ENCODE assay signal across 24 cellular contexts in genomic region chr5:14284366-14285148, GRCh38.
DNase-seq lines count a peak whose midpoint lies in the region; ATAC-seq and TF ChIP-seq lines count a peak whose summit lies in the region.
"Had no signal": no experiment of that assay in that cellular context is flagged by ENCODE, and none has a peak within 500 bp of the region (broad histone marks: within the 10 kb centered on the region; RNA-seq: fewer than 3 reads in every experiment).

No MANE protein-coding gene starts in this region.

- ATAC-seq in GM23338: peak; percentile 56
- no peak for ATAC-seq in PC-3
- ATAC-seq: body of pancreas, esophagus mucosa, left cardiac atrium had no signal

- H3K4me3 ChIP-seq in GM23338: no peak overlapping the region
- no peak overlapping the region for H3K4me3 ChIP-seq in endodermal cell (ENCODE audit: low read length)
- no peak overlapping the region for H3K4me3 ChIP-seq in PC-3 (ENCODE audit: low read length)
- H3K4me3 ChIP-seq in thyroid gland (replicated peaks in 1 of 3): no peak overlapping the region
- H3K4me3 ChIP-seq: body of pancreas, Peyer's patch, stomach, tibial nerve had no signal

- CTCF ChIA-PET in PC-3 (lab: Charles Lee): no interaction called here

- POLR2A ChIA-PET in PC-3 (lab: Charles Lee; ENCODE audit: unreplicated experiment): no interaction called here

- no peaks in the 10 kb centered on the region for H3F3A ChIP-seq in GM23338 (replicated peaks; ENCODE audit: low read depth)
- no peaks in the 10 kb centered on the region for H3F3A ChIP-seq in PC-3 (ENCODE audit: low read length, unreplicated experiment)

- H2AFZ ChIP-seq in GM23338 (no peak overlapping the region), PC-3 (ENCODE audit: low read length) (no peak overlapping the region)

- H3K9me2 ChIP-seq in GM23338 (ENCODE audit: insufficient read depth): no peaks in the 10 kb centered on the region
- no peaks in the 10 kb centered on the region for H3K9me2 ChIP-seq in PC-3 (replicated peaks; ENCODE audit: low read length)

- no peak for TF ChIP-seq POLR2A in thyroid gland (IDR thresholded peaks at IDR 0.05)

- H3K4me1 ChIP-seq in GM23338 (ENCODE audit: insufficient read depth) (peaks cover 10% of the 10 kb centered on the region; the same call in 1 of the 2 replicates), endodermal cell (ENCODE audit: control insufficient read depth, insufficient read depth, low read length) (no peaks in the 10 kb centered on the region), PC-3 (ENCODE audit: insufficient read depth, low read length) (no peaks in the 10 kb centered on the region), thyroid gland (no peaks in the 10 kb centered on the region)
- H3K4me1 ChIP-seq: body of pancreas had no signal

- H3K27me3 ChIP-seq in GM23338 (ENCODE audit: insufficient read depth) (no peaks in the 10 kb centered on the region), endodermal cell (ENCODE audit: control insufficient read depth, insufficient read depth, low read length, poor library complexity, severe bottlenecking) (no peaks in the 10 kb centered on the region), PC-3 (ENCODE audit: low read length) (no peaks in the 10 kb centered on the region), thyroid gland (no peaks in the 10 kb centered on the region)
- H3K27me3 ChIP-seq: body of pancreas, Peyer's patch, stomach, tibial nerve had no signal

- H3K36me3 Mint-ChIP-seq in GM23338 (ENCODE audit: low read depth): peaks cover 25% of the 10 kb centered on the region; the same call in 2 of the 3 replicates
- H3K36me3 Mint-ChIP-seq in endodermal cell (ENCODE audit: low read depth): peaks cover 34% of the 10 kb centered on the region
- peaks cover 25% of the 10 kb centered on the region for H3K36me3 Mint-ChIP-seq in osteocyte (ENCODE audit: unreplicated experiment)

- TF ChIP-seq CTCF in GM23338 (conservative IDR thresholded peaks at IDR 0.05; ENCODE audit: low read depth in 2 of 2) (no peak), endodermal cell (conservative IDR thresholded peaks at IDR 0.05) (no peak), osteocyte (IDR thresholded peaks at IDR 0.05) (no peak), PC-3 (conservative IDR thresholded peaks at IDR 0.05; ENCODE audit: low read depth, low read length) (no peak), thyroid gland (IDR thresholded peaks at IDR 0.05) (no peak)

- no peaks in the 10 kb centered on the region for H3K9me3 Mint-ChIP-seq in GM23338
- no peaks in the 10 kb centered on the region for H3K9me3 Mint-ChIP-seq in endodermal cell
- H3K9me3 Mint-ChIP-seq in osteocyte (ENCODE audit: unreplicated experiment): no peaks in the 10 kb centered on the region

- intact Hi-C loops in PC-3 (cut with micrococcal nuclease) (no loop called here), thyroid gland (cut with DNase I) (no loop called here)

- BruUV-seq in PC-3 (replicated peaks; lab: Mats Ljungman, UMichigan): no TSS peak

- H3K4me1 Mint-ChIP-seq in GM23338: peaks cover 19% of the 10 kb centered on the region
- peaks cover 25% of the 10 kb centered on the region for H3K4me1 Mint-ChIP-seq in endodermal cell
- peaks cover 33% of the 10 kb centered on the region for H3K4me1 Mint-ChIP-seq in osteocyte (ENCODE audit: unreplicated experiment)

- H3K27ac ChIP-seq in GM23338 (ENCODE audit: low read depth) (peak overlapping the region; percentile 5; the same call in 1 of the 2 replicates), endodermal cell (ENCODE audit: low read depth, low read length) (peak overlapping the region; percentile 29), PC-3 (ENCODE audit: low read length) (no peak overlapping the region), thyroid gland (no peak overlapping the region)
- H3K27ac ChIP-seq: body of pancreas, Peyer's patch, stomach, tibial nerve had no signal

- no peak overlapping the region for H3K4me2 ChIP-seq in GM23338
- H3K4me2 ChIP-seq in PC-3 (ENCODE audit: low read length): no peak overlapping the region

- DNase-seq in GM23338 (ENCODE audit: low spot score): no peak
- peak; percentile 70 for DNase-seq in NCI-H82 treated with DMSO at 0.1 percent for 48 hours (lab: John Stamatoyannopoulos, UW; ENCODE audit: unreplicated experiment)
- DNase-seq in endodermal cell: no peak
- DNase-seq in osteocyte (ENCODE audit: extremely low spot score, unreplicated experiment): no peak
- no peak for DNase-seq in NCI-H510A (lab: John Stamatoyannopoulos, UW)
- DNase-seq in PC-3: no peak
- no peak for DNase-seq in thyroid gland
- DNase-seq: ACHN; activated CD4-positive, alpha-beta T cell treated with anti-CD3 and anti-CD28 coated beads, Interleukin-2, amount 50 U/mL, for 4 hours; activated CD4-positive, CD25-positive, alpha-beta regulatory T cell; activated naive CD4-positive, alpha-beta T cell treated with Interleukin-2 at 50 U/mL for 16 hours; body of pancreas; effector CD8-positive, alpha-beta T cell; foreskin melanocyte; GDM1; HCEC 1CT; left cardiac atrium; NCI-H526; Peyer's patch; SIG-M5; stomach; SW 1271 had no signal

- peaks cover 7% of the 10 kb centered on the region for H4K20me1 ChIP-seq in GM23338 (replicated peaks; ENCODE audit: insufficient read depth)
- peaks cover 12% of the 10 kb centered on the region for H4K20me1 ChIP-seq in PC-3 (ENCODE audit: low read length)

- WGBS in endodermal cell (ENCODE audit: insufficient coverage in 1 of 2, insufficient read length in 1 of 2), 2 experiments: 78 to 85% methylated on average over 5 to 12 of the region's 12 CpGs
- WGBS in thyroid gland, 2 donors: 91% methylated on average over 12 of the region's 12 CpGs

- H3K79me2 ChIP-seq in GM23338 (replicated peaks; ENCODE audit: insufficient read depth) (peaks cover 55% of the 10 kb centered on the region), PC-3 (ENCODE audit: low read length) (peaks cover 85% of the 10 kb centered on the region)

- H3K27ac Mint-ChIP-seq in GM23338 (peak overlapping the region; percentile 68; the same call in 1 of the 2 replicates), endodermal cell (no peak overlapping the region), osteocyte (ENCODE audit: unreplicated experiment) (peak overlapping the region; percentile 72)

- no peak overlapping the region for H3K9ac ChIP-seq in endodermal cell (ENCODE audit: extremely low read depth, low read length, poor library complexity, severe bottlenecking)
- no peak overlapping the region for H3K9ac ChIP-seq in PC-3 (ENCODE audit: low read length)

- H3K27me3 Mint-ChIP-seq in GM23338 (ENCODE audit: insufficient read depth, low read depth, poor library complexity) (peaks cover 6% of the 10 kb centered on the region), endodermal cell (ENCODE audit: insufficient read depth) (no peaks in the 10 kb centered on the region), osteocyte (ENCODE audit: unreplicated experiment) (no peaks in the 10 kb centered on the region)

- H3K9me3 ChIP-seq in endodermal cell (ENCODE audit: control insufficient read depth, low read length) (no peaks in the 10 kb centered on the region), PC-3 (ENCODE audit: low read length) (no peaks in the 10 kb centered on the region), thyroid gland (no peaks in the 10 kb centered on the region)
- H3K9me3 ChIP-seq: body of pancreas, Peyer's patch, stomach, tibial nerve had no signal

- H3K36me3 ChIP-seq in GM23338 (ENCODE audit: insufficient read depth): no peaks in the 10 kb centered on the region
- H3K36me3 ChIP-seq in endodermal cell (ENCODE audit: control insufficient read depth, insufficient read depth, low read length): peaks cover 19% of the 10 kb centered on the region
- peaks cover 61% of the 10 kb centered on the region for H3K36me3 ChIP-seq in PC-3 (ENCODE audit: low read depth, low read length)
- no peaks in the 10 kb centered on the region for H3K36me3 ChIP-seq in thyroid gland

- H3K4me3 Mint-ChIP-seq in GM23338 (no peak overlapping the region), endodermal cell (no peak overlapping the region), osteocyte (ENCODE audit: unreplicated experiment) (no peak overlapping the region)

TF ChIP-seq in GM23338, 12 proteins besides CTCF, POLR2A, EP300 and RAD21 (continues in another document):
- no peak for TF ChIP-seq ETS1 (IDR thresholded peaks at IDR 0.05)
- TF ChIP-seq NANOG (IDR thresholded peaks at IDR 0.05; ENCODE audit: borderline replicate concordance): no peak
- no peak for TF ChIP-seq ZNF114 (CRISPR knock-in tag; IDR thresholded peaks at IDR 0.05)
- no peak for TF ChIP-seq POLR2AphosphoS5 (IDR thresholded peaks at IDR 0.05; ENCODE audit: low read depth)
- no peak for TF ChIP-seq CREB1 (CRISPR knock-in tag; IDR thresholded peaks at IDR 0.05; ENCODE audit: low read depth)

Comparison
In these comparisons a context has a peak if more than half of its experiments do, and no peak if none do; other contexts are left out.
1. H3K27ac ChIP-seq: peak in GM23338 (single experiment) and endodermal cell (single experiment); none in PC-3 (single experiment) and thyroid gland (0 of 3).